ENCODE assay signal across 1 cellular context in genomic region chr19:33225458-33225925, GRCh38.
A peak's percentile ranks its signal among the peaks of the same experiment; 100 is the strongest.
TF ChIP-seq lines count a peak whose summit lies in the region.

TSS of gene SLC7A10 (minus strand) at chr19:33225850. CDS start at chr19:33225703, 147 bp downstream.

TF ChIP-seq in H1, 55 proteins besides CTCF, POLR2A, EP300 and RAD21 (continued from another document):
- TF ChIP-seq KDM1A (IDR thresholded peaks at IDR 0.05; ENCODE audit: borderline replicate concordance, low read length) = no peak
- TF ChIP-seq HDAC2 (IDR thresholded peaks at IDR 0.05; ENCODE audit: borderline replicate concordance in 1 of 2, low read depth in 2 of 2, low read length in 2 of 2) = no peak
- TF ChIP-seq BACH1 (IDR thresholded peaks at IDR 0.05; ENCODE audit: low read length) = no peak
- TF ChIP-seq RBBP5 (IDR thresholded peaks at IDR 0.05; ENCODE audit: borderline replicate concordance, low read depth, low read length) = no peak; the same call in 1 of the 2 replicates
- peak; percentile 34; the same call in 1 of the 2 replicates for TF ChIP-seq NRF1 (IDR thresholded peaks at IDR 0.05; ENCODE audit: low read depth, low read length)
- TF ChIP-seq CBX8 (IDR thresholded peaks at IDR 0.05; ENCODE audit: borderline replicate concordance, low read depth, low read length) = no peak
- no peak for TF ChIP-seq MAX (IDR thresholded peaks at IDR 0.05)
- TF ChIP-seq GABPA (IDR thresholded peaks at IDR 0.05; ENCODE audit: borderline replicate concordance, insufficient read depth, low read length) = no peak
- TF ChIP-seq TAF1 (IDR thresholded peaks at IDR 0.05; ENCODE audit: low read depth, low read length) = no peak
- peak; percentile 26 for TF ChIP-seq SUZ12 (IDR thresholded peaks at IDR 0.05; ENCODE audit: low read length)
- no peak for TF ChIP-seq JUND (IDR thresholded peaks at IDR 0.05; ENCODE audit: low read length)
- no peak for TF ChIP-seq EGR1 (IDR thresholded peaks at IDR 0.05; ENCODE audit: borderline replicate concordance, low read depth, low read length)
- no peak for TF ChIP-seq BCL11A (IDR thresholded peaks at IDR 0.05; ENCODE audit: low read depth in 2 of 2, low read length in 2 of 2)
- TF ChIP-seq TAF7 (optimal IDR thresholded peaks at IDR 0.05; ENCODE audit: borderline replicate concordance, low read depth, low read length) = no peak
- TF ChIP-seq KDM5A (IDR thresholded peaks at IDR 0.05; ENCODE audit: low read length) = no peak
- TF ChIP-seq SIN3A (conservative IDR thresholded peaks at IDR 0.05 in 1 of 2, IDR thresholded peaks at IDR 0.05 in 1 of 2; ENCODE audit: low read depth in 1 of 2, low read length in 2 of 2) = no peak
- peak; percentile 28; the same call in 1 of the 2 replicates for TF ChIP-seq E2F6 (IDR thresholded peaks at IDR 0.05)
- TF ChIP-seq NANOG (IDR thresholded peaks at IDR 0.05; ENCODE audit: insufficient read depth, low read depth, low read length, poor library complexity, severe bottlenecking) = no peak
- TF ChIP-seq YY1 (IDR thresholded peaks at IDR 0.05; ENCODE audit: low read depth, low read length) = no peak
- no peak for TF ChIP-seq POLR2AphosphoS5 (IDR thresholded peaks at IDR 0.05; ENCODE audit: low read depth, low read length)
- no peak for TF ChIP-seq HDAC6 (IDR thresholded peaks at IDR 0.05; ENCODE audit: low read depth, low read length)
- no peak for TF ChIP-seq CHD1 (IDR thresholded peaks at IDR 0.05; ENCODE audit: low read depth, low read length)
- no peak for TF ChIP-seq CTBP2 (IDR thresholded peaks at IDR 0.05; ENCODE audit: borderline replicate concordance, insufficient read depth, insufficient read length, low read length)
- peak; percentile 87 for TF ChIP-seq KDM4A (IDR thresholded peaks at IDR 0.05; ENCODE audit: low read depth, low read length, severe bottlenecking)
